ENCODE assay signal across 11 cellular contexts in the genomic region with DNA sequence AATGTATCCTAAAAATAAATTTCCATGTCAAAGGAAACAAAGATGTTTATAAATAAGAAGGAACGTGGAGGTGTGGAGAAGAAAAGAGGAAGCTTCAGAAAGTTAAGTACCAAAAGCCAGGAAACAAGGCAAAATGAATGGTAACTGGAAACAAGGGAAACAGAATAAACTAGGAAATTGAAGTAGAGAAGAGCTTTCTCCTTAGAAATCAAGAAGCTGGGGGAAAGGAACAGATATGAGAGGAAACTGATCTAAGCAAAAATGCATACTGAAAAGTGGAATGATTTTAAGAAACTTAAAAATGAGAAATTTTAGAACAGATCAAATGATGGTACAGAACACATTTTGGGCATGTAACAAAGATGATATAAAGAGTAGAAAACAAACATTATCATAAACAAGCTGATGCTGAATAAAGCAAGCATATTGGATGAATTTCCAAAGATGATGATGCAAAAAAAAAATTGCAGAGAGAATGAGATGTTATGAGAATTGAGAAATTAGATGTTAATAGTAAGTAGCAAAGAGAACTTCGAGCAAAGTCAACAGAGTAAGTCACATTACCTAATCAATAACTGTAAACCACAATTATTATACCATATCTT. TPM values are rescaled to one million over a fixed set of nuclear protein-coding genes. Genes with fewer than 3 reads are reported as not detected.
DNase-seq lines count a peak whose midpoint lies in the region; ATAC-seq and TF ChIP-seq lines count a peak whose summit lies in the region.
"Had no signal": no experiment of that assay in that cellular context is flagged by ENCODE, and none has a peak within 500 bp of the region (broad histone marks: within the 10 kb centered on the region; RNA-seq: fewer than 3 reads in every experiment).

No MANE protein-coding gene starts in this region.

- TF ChIP-seq CTCF in BE2C (IDR thresholded peaks at IDR 0.05; ENCODE audit: low read depth, low read length) (no peak), neural progenitor cell (IDR thresholded peaks at IDR 0.05) (no peak)

- no peak overlapping the region for H3K27ac Mint-ChIP-seq in neural progenitor cell
- H3K27ac Mint-ChIP-seq: nephron had no signal

- H3K36me3 Mint-ChIP-seq in neural progenitor cell: peaks cover 15% of the 10 kb centered on the region

- H3K4me2 ChIP-seq in neural progenitor cell: peak overlapping the region; percentile 88

- no peak overlapping the region for H3K9ac ChIP-seq in HUES6 (ENCODE audit: low read length)
- H3K9ac ChIP-seq in neural progenitor cell: no peak overlapping the region

- no peak overlapping the region for H3K4me3 Mint-ChIP-seq in neural progenitor cell
- H3K4me3 Mint-ChIP-seq: nephron had no signal

- H3K27me3 Mint-ChIP-seq in neural progenitor cell (ENCODE audit: insufficient read depth, low read depth): peaks cover 2% of the 10 kb centered on the region

- H3K27me3 ChIP-seq in BE2C (no peaks in the 10 kb centered on the region), HUES6 (ENCODE audit: control insufficient read depth, insufficient read depth, low read length) (no peaks in the 10 kb centered on the region), neural progenitor cell (no peaks in the 10 kb centered on the region)

- H3K36me3 ChIP-seq in BE2C (no peaks in the 10 kb centered on the region), HUES6 (ENCODE audit: control insufficient read depth, insufficient read depth, low read length) (no peaks in the 10 kb centered on the region), neural progenitor cell (no peaks in the 10 kb centered on the region)

- DNase-seq in BE2C (no peak), dermis blood vessel endothelial cell (peak; percentile 5), neural progenitor cell (ENCODE audit: low spot score) (no peak), SIG-M5 (lab: John Stamatoyannopoulos, UW) (no peak), DMS 273 (lab: John Stamatoyannopoulos, UW; ENCODE audit: unreplicated experiment) (no peak), OCI-M2 (lab: John Stamatoyannopoulos, UW; ENCODE audit: unreplicated experiment) (no peak)
- DNase-seq: HCEC 1CT; stimulated activated CD4-positive, alpha-beta T cell treated with anti-CD3 and anti-CD28 coated beads, Interleukin-4, amount 100 ng/mL, for 24 hours had no signal

- H3K9me3 Mint-ChIP-seq in neural progenitor cell: peaks cover 16% of the 10 kb centered on the region

- H3K4me3 ChIP-seq in BE2C (ENCODE audit: low read depth, low read length): peak overlapping the region; percentile 94
- H3K4me3 ChIP-seq in HUES6 (ENCODE audit: low read depth, low read length): peak overlapping the region; percentile 89
- H3K4me3 ChIP-seq in neural progenitor cell: peak overlapping the region; percentile 91

- H4K20me1 ChIP-seq in neural progenitor cell (ENCODE audit: low read depth): peaks cover 38% of the 10 kb centered on the region

- no peak overlapping the region for H3K27ac ChIP-seq in HUES6 (ENCODE audit: low read depth, low read length)
- H3K27ac ChIP-seq in neural progenitor cell: peak overlapping the region; percentile 5

- ATAC-seq in GM19395 (IDR thresholded peaks at IDR 0.05; ENCODE audit: unreplicated experiment): no peak

- H2AFZ ChIP-seq in neural progenitor cell (replicated peaks): no peak overlapping the region

- peaks cover 3% of the 10 kb centered on the region for H3K4me1 Mint-ChIP-seq in neural progenitor cell

- H3K4me1 ChIP-seq in BE2C (0 out of 2 replicates have a peak, but pooled peaks cover 4% of the 10 kb centered on the region), HUES6 (ENCODE audit: control insufficient read depth, insufficient read depth, low read length) (no peaks in the 10 kb centered on the region; the same call in 1 of the 2 replicates), neural progenitor cell (peaks cover 20% of the 10 kb centered on the region)

- H3K79me2 ChIP-seq in neural progenitor cell (ENCODE audit: low read depth): peaks cover 66% of the 10 kb centered on the region

- peaks cover 15% of the 10 kb centered on the region for H3F3A ChIP-seq in neural progenitor cell (ENCODE audit: low read depth)

- H3K9me3 ChIP-seq in BE2C: no peaks in the 10 kb centered on the region
- peaks cover 8% of the 10 kb centered on the region; the same call in 1 of the 2 replicates for H3K9me3 ChIP-seq in HUES6 (ENCODE audit: control insufficient read depth, insufficient read depth, low read depth, low read length)
- H3K9me3 ChIP-seq in neural progenitor cell (ENCODE audit: low read depth): no peaks in the 10 kb centered on the region

RNA-seq across cellular contexts. Expression of a gene that starts 1.9 kb away (rescaled TPM):
- polyA plus RNA-seq in BE2C (2012; ENCODE audit: insufficient read depth, insufficient read length, low read depth): 11.7 TPM
- total RNA-seq in dermis blood vessel endothelial cell (23.8 and 25.0 TPM in 2 replicates), neural progenitor cell (ENCODE audit: low replicate concordance) (32.4 and 48.0 TPM in 2 replicates)
